ENCODE assay signal across 12 cellular contexts in genomic region chr16:4679156-4679853, GRCh38. TPM values are rescaled to one million over a fixed set of nuclear protein-coding genes. Genes with fewer than 3 reads are reported as not detected.
DNase-seq lines count a peak whose midpoint lies in the region; ATAC-seq and TF ChIP-seq lines count a peak whose summit lies in the region.
"Had no signal": no experiment of that assay in that cellular context is flagged by ENCODE, and none has a peak within 500 bp of the region (broad histone marks: within the 10 kb centered on the region; RNA-seq: fewer than 3 reads in every experiment).

No MANE protein-coding gene starts in this region.

- H3K18ac ChIP-seq in mesenchymal stem cell (ENCODE audit: low read depth in 1 of 2, low read length in 2 of 2) = no peak overlapping the region

- peaks cover 68% of the 10 kb centered on the region for H3K79me1 ChIP-seq in mesenchymal stem cell (replicated peaks; ENCODE audit: low read length, poor library complexity, severe bottlenecking)

- H3K27ac ChIP-seq in cingulate gyrus (ENCODE audit: low read depth, low read length) = peak overlapping the region; percentile 47
- H3K27ac ChIP-seq in mesenchymal stem cell (ENCODE audit: low read length, poor library complexity, severe bottlenecking) = no peak overlapping the region
- peak overlapping the region in 3 of 4 donors; percentile 73 to 81 (median 81) for H3K27ac ChIP-seq in tibial nerve
- H3K27ac ChIP-seq: WERI-Rb-1 had no signal

- no peaks in the 10 kb centered on the region for H3K27me3 Mint-ChIP-seq in activated T-cell treated with anti-CD3 and anti-CD28 coated beads, Interleukin-2, amount 50 U/mL, for 24 hours
- H3K27me3 Mint-ChIP-seq: B cell had no signal

- H3K4me1 ChIP-seq in mesenchymal stem cell (ENCODE audit: control insufficient read depth, insufficient read depth, low read depth, low read length) = peaks cover 16% of the 10 kb centered on the region
- H3K4me1 ChIP-seq in tibial nerve = peaks cover 0 to 33% (median 4%) of the 10 kb centered on the region in 4 donors
- H3K4me1 ChIP-seq: HAP-1 had no signal

- no peak overlapping the region for H3K23ac ChIP-seq in mesenchymal stem cell (ENCODE audit: low read length in 2 of 2)

- TF ChIP-seq EP300 in tibial nerve (IDR thresholded peaks at IDR 0.05) = no peak

- no peak overlapping the region for H2AFZ ChIP-seq in mesenchymal stem cell (ENCODE audit: low read depth, low read length)

- H2BK5ac ChIP-seq in mesenchymal stem cell (ENCODE audit: low read depth, low read length, poor library complexity, severe bottlenecking) = no peak overlapping the region

- no peak overlapping the region for H3K4me3 Mint-ChIP-seq in activated T-cell treated with anti-CD3 and anti-CD28 coated beads, Interleukin-2, amount 50 U/mL, for 24 hours
- H3K4me3 Mint-ChIP-seq: B cell had no signal

- H4K91ac ChIP-seq in mesenchymal stem cell (ENCODE audit: low read length) = no peak overlapping the region

- no peak overlapping the region for H2AK5ac ChIP-seq in mesenchymal stem cell (ENCODE audit: low read length, severe bottlenecking)

- H2BK120ac ChIP-seq in mesenchymal stem cell (ENCODE audit: low read depth, low read length) = no peak overlapping the region

- no peak for ATAC-seq in GM21529 (IDR thresholded peaks at IDR 0.05; ENCODE audit: unreplicated experiment)
- ATAC-seq in HG02642 (IDR thresholded peaks at IDR 0.05; ENCODE audit: poor library complexity, unreplicated experiment) = no peak

- H2BK12ac ChIP-seq in mesenchymal stem cell (ENCODE audit: low read length in 2 of 2) = no peak overlapping the region

- WGBS in mesenchymal stem cell = 97% methylated on average over 20 of the region's 20 CpGs
- 67 to 75% methylated on average over 17 to 20 of the region's 20 CpGs for whole genome bisulfite sequencing in tibial nerve, 2 donors

- no peak overlapping the region for H4K8ac ChIP-seq in mesenchymal stem cell (ENCODE audit: low read length)

- H3K9me3 ChIP-seq in mesenchymal stem cell (ENCODE audit: control insufficient read depth, low read length) = no peaks in the 10 kb centered on the region
- H3K9me3 ChIP-seq in tibial nerve = no peaks in the 10 kb centered on the region
- H3K9me3 ChIP-seq: HAP-1 had no signal

- H3K27ac Mint-ChIP-seq in activated T-cell treated with anti-CD3 and anti-CD28 coated beads, Interleukin-2, amount 50 U/mL, for 24 hours = peak overlapping the region; percentile 72

- no peak overlapping the region for H2BK15ac ChIP-seq in mesenchymal stem cell (ENCODE audit: low read depth, poor library complexity, severe bottlenecking)

- H3K4me1 Mint-ChIP-seq in activated T-cell treated with anti-CD3 and anti-CD28 coated beads, Interleukin-2, amount 50 U/mL, for 24 hours (ENCODE audit: low read depth) = peaks cover 37% of the 10 kb centered on the region
- H3K4me1 Mint-ChIP-seq: B cell had no signal

- H3K36me3 ChIP-seq in mesenchymal stem cell (ENCODE audit: control insufficient read depth in 1 of 2, insufficient read depth in 2 of 2, low read depth in 1 of 2, low read length in 2 of 2) = peaks cover 40 to 92% of the 10 kb centered on the region in 2 experiments
- H3K36me3 ChIP-seq in tibial nerve = peaks cover 0 to 93% (median 1%) of the 10 kb centered on the region in 3 donors

- peaks cover 63% of the 10 kb centered on the region for H3K36me3 Mint-ChIP-seq in activated T-cell treated with anti-CD3 and anti-CD28 coated beads, Interleukin-2, amount 50 U/mL, for 24 hours (ENCODE audit: low read depth)

- no peak for DNase-seq in activated T-cell treated with anti-CD3 and anti-CD28 coated beads, Interleukin-2, amount 50 U/mL, for 24 hours
- no peak for DNase-seq in activated T-cell treated with anti-CD3 and anti-CD28 coated beads for 4 hours
- no peak for DNase-seq in mesenchymal stem cell
- no peak for DNase-seq in tibial nerve (ENCODE audit: low spot score in 2 of 2)
- no peak for DNase-seq in NCI-H526 (lab: John Stamatoyannopoulos, UW)
- DNase-seq: NK-92 treated with Interleukin-12 subunit alpha and Interleukin-12 subunit beta, amount 100 ng/mL, for 24 hours; WERI-Rb-1 had no signal

- no peak for TF ChIP-seq CTCF in tibial nerve (IDR thresholded peaks at IDR 0.05)

- no peak overlapping the region for H3K4ac ChIP-seq in mesenchymal stem cell (ENCODE audit: low read depth in 1 of 2, low read length in 2 of 2)

- H3K27me3 ChIP-seq in mesenchymal stem cell (ENCODE audit: control insufficient read depth in 1 of 2, insufficient read depth in 1 of 2, low read length in 2 of 2) (no peaks in the 10 kb centered on the region), tibial nerve (no peaks in the 10 kb centered on the region)

- TF ChIP-seq POLR2A in tibial nerve (IDR thresholded peaks at IDR 0.05) = no peak

- peak overlapping the region; percentile 87 for H3K9ac ChIP-seq in mesenchymal stem cell (ENCODE audit: low read length)

- no peak overlapping the region for H3K14ac ChIP-seq in mesenchymal stem cell (ENCODE audit: low read length in 2 of 2)

- H3K4me2 ChIP-seq in mesenchymal stem cell (ENCODE audit: low read length, poor library complexity, severe bottlenecking) = no peak overlapping the region

- no peaks in the 10 kb centered on the region for H3K9me3 Mint-ChIP-seq in activated T-cell treated with anti-CD3 and anti-CD28 coated beads, Interleukin-2, amount 50 U/mL, for 24 hours

- peak overlapping the region in 1 of 2 experiments; percentile 73 for H3K4me3 ChIP-seq in mesenchymal stem cell (ENCODE audit: insufficient read depth in 1 of 2, low read depth in 1 of 2, low read length in 2 of 2)
- H3K4me3 ChIP-seq in tibial nerve = peak overlapping the region in 2 of 4 donors; percentile 15 to 45
- H3K4me3 ChIP-seq: HAP-1 had no signal

RNA-seq across cellular contexts. Expression of gene NUDT16L1, which starts 14.1 kb away (rescaled TPM):
- 14.8 TPM for polyA plus RNA-seq in mesenchymal stem cell (2013, experiment 1 of 2)
- 16.2 TPM for polyA plus RNA-seq in mesenchymal stem cell (2013, experiment 2 of 2)
- 10 to 100 TPM; 30.3 to 63.7 (median 48.5) TPM for total RNA-seq in tibial nerve

RNA-seq across cellular contexts. Expression of gene MGRN1, which starts 54.7 kb away (rescaled TPM):
- polyA plus RNA-seq in mesenchymal stem cell (2013, experiment 1 of 2) = 52.4 TPM
- polyA plus RNA-seq in mesenchymal stem cell (2013, experiment 2 of 2) = 48.7 TPM
- 10 to 100 TPM; 37.5 to 59.1 (median 42.7) TPM for total RNA-seq in tibial nerve

RNA-seq across cellular contexts. Expression of gene ANKS3, which starts 54.8 kb away (rescaled TPM):
- 6.9 TPM for polyA plus RNA-seq in mesenchymal stem cell (2013, experiment 1 of 2)
- polyA plus RNA-seq in mesenchymal stem cell (2013, experiment 2 of 2) = 6.4 TPM
- total RNA-seq in tibial nerve = 10 to 100 TPM; 29.3 to 58.8 (median 51.8) TPM

RNA-seq across cellular contexts. Expression of gene DNAAF8, which starts 55.0 kb away (rescaled TPM):
- polyA plus RNA-seq in mesenchymal stem cell (2013, experiment 1 of 2) = 1.1 TPM
- polyA plus RNA-seq in mesenchymal stem cell (2013, experiment 2 of 2) = 1.2 TPM
- total RNA-seq in tibial nerve = 10 to 100 TPM in 1 of 4 donors, 1 to 10 TPM in 1, under 1 TPM in 2; 0.21 to 15.3 (median 0.74) TPM
